Comparison of ENCODE assay signal across 28 cellular contexts in the genomic region with DNA sequence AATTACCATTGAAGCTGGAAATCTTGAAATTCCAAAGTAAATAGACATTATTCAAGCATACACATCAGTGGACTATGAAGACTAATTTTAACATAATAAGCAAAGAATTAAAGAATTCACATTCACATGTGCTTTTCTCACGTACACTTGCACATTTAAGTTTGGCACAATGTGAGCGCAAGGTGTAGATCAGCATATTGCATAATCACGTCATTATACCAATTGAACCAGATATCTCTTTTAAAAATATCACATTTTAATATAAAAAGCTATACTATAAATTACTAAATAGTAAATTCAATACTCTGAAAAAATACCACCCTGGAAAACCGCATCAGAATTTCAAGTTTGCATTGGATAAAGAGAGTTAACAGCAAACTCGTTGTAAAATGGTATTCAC.
A peak's percentile ranks its signal among the peaks of the same experiment; 100 is the strongest.
DNase-seq lines count a peak whose midpoint lies in the region; ATAC-seq, FAIRE-seq and TF ChIP-seq lines count a peak whose summit lies in the region.
"Had no signal": no experiment of that assay in that cellular context is flagged by ENCODE, and none has a peak within 500 bp of the region (broad histone marks: within the 10 kb centered on the region; RNA-seq: fewer than 3 reads in every experiment).

No MANE protein-coding gene starts in this region.

- H3K4me3 Mint-ChIP-seq in endothelial cell (ENCODE audit: unreplicated experiment): no peak overlapping the region
- H3K4me3 Mint-ChIP-seq: CD14-positive monocyte; CD4-positive, alpha-beta memory T cell; CD4-positive, CD25-positive, alpha-beta regulatory T cell; CD8-positive, alpha-beta memory T cell had no signal

- H3K9ac ChIP-seq in HepG2 (ENCODE audit: insufficient read depth, low read depth, low read length): no peak overlapping the region
- H3K9ac ChIP-seq in OCI-LY3 (ENCODE audit: low read length): no peak overlapping the region
- no peak overlapping the region for H3K9ac ChIP-seq in K562 (ENCODE audit: insufficient read depth in 1 of 2, low read depth in 2 of 2, low read length in 2 of 2)
- H3K9ac ChIP-seq: BLaER1 had no signal

- no peaks in the 10 kb centered on the region for H3K9me3 ChIP-seq in HepG2 (ENCODE audit: low read length)
- H3K9me3 ChIP-seq in right lobe of liver: no peaks in the 10 kb centered on the region
- H3K9me3 ChIP-seq in OCI-LY3 (ENCODE audit: insufficient read depth, low read length): no peaks in the 10 kb centered on the region
- no peaks in the 10 kb centered on the region for H3K9me3 ChIP-seq in K562 (replicated peaks; ENCODE audit: control insufficient read depth, insufficient read depth, low read depth, low read length)
- H3K9me3 ChIP-seq: A549, BE2C, BLaER1 had no signal

- no peak overlapping the region for H3K27ac Mint-ChIP-seq in endothelial cell (ENCODE audit: unreplicated experiment)
- H3K27ac Mint-ChIP-seq: CD14-positive monocyte; CD4-positive, alpha-beta memory T cell; CD4-positive, CD25-positive, alpha-beta regulatory T cell; CD8-positive, alpha-beta memory T cell had no signal

- no peaks in the 10 kb centered on the region for H3K9me3 Mint-ChIP-seq in endothelial cell (ENCODE audit: unreplicated experiment)
- H3K9me3 Mint-ChIP-seq: CD14-positive monocyte; CD4-positive, alpha-beta memory T cell; CD4-positive, CD25-positive, alpha-beta regulatory T cell; CD8-positive, alpha-beta memory T cell had no signal

- peaks cover 15% of the 10 kb centered on the region for H3K4me1 Mint-ChIP-seq in endothelial cell (ENCODE audit: unreplicated experiment)
- H3K4me1 Mint-ChIP-seq: CD8-positive, alpha-beta memory T cell had no signal

- no peak for TF ChIP-seq EP300 in HepG2 (IDR thresholded peaks at IDR 0.05; ENCODE audit: low read depth in 2 of 2, low read length in 2 of 2)
- TF ChIP-seq EP300 in HepG2 (CRISPR knock-in tag; IDR thresholded peaks at IDR 0.05; ENCODE audit: borderline replicate concordance): no peak
- no peak for TF ChIP-seq EP300 in K562 (IDR thresholded peaks at IDR 0.05; ENCODE audit: low read length)

- TF ChIP-seq POLR2A in HepG2 (IDR thresholded peaks at IDR 0.05; ENCODE audit: insufficient read depth in 1 of 2, low read depth in 2 of 2, low read length in 2 of 2): no peak
- TF ChIP-seq POLR2A in right lobe of liver (IDR thresholded peaks at IDR 0.05): no peak
- no peak for TF ChIP-seq POLR2A in K562 (conservative IDR thresholded peaks at IDR 0.05)

- 34% methylated on average over 5 of the region's 5 CpGs for WGBS in HepG2 (ENCODE audit: low lambda C conversion rate)
- WGBS in right lobe of liver (ENCODE audit: insufficient coverage, low coverage, low lambda C conversion rate, missing lambda C conversion rate): 93% methylated on average over 5 of the region's 5 CpGs
- WGBS in K562 (ENCODE audit: insufficient coverage, low coverage, missing lambda C conversion rate): 37% methylated on average over 5 of the region's 5 CpGs

- H3K9me1 ChIP-seq in K562 (ENCODE audit: control insufficient read depth, insufficient read depth, low read length): no peaks in the 10 kb centered on the region

- no peaks in the 10 kb centered on the region for H3K36me3 Mint-ChIP-seq in endothelial cell (ENCODE audit: low read depth, unreplicated experiment)

- no TSS peak for BruUV-seq in HepG2 (replicated peaks; lab: Mats Ljungman, UMichigan)
- no TSS peak for BruUV-seq in K562 (replicated peaks; lab: Mats Ljungman, UMichigan)

- no peak for TF ChIP-seq CTCF in HepG2 (CRISPR knock-in tag; IDR thresholded peaks at IDR 0.05)
- no peak for TF ChIP-seq CTCF in right lobe of liver (IDR thresholded peaks at IDR 0.05)
- no peak for TF ChIP-seq CTCF in OCI-LY3 (IDR thresholded peaks at IDR 0.05; ENCODE audit: low read depth, low read length)
- no peak for TF ChIP-seq CTCF in K562 (IDR thresholded peaks at IDR 0.05 in 2 of 3, conservative IDR thresholded peaks at IDR 0.05 in 1 of 3; ENCODE audit: insufficient read depth in 2 of 3, low read depth in 1 of 3, low read length in 3 of 3)
- TF ChIP-seq CTCF in endothelial cell (IDR thresholded peaks at IDR 0.05; ENCODE audit: unreplicated experiment): no peak

- no peak for DNase-seq in HepG2 (ENCODE audit: low spot score)
- no peak for DNase-seq in right lobe of liver
- no peak for DNase-seq in K562 (ENCODE audit: extremely low read depth in 1 of 4, low spot score in 3 of 4)
- DNase-seq in endothelial cell (ENCODE audit: low spot score): no peak
- DNase-seq in activated T-cell treated with anti-CD3 and anti-CD28 coated beads for 4 hours: no peak
- no peak for DNase-seq in HT-29 (ENCODE audit: low spot score)
- DNase-seq: AML-193; BE2C; C1 segment of cervical spinal cord; CD4-positive, alpha-beta memory T cell; CD4-positive, CD25-positive, alpha-beta regulatory T cell; CD8-positive, alpha-beta memory T cell; COR-L47; DMS 273 treated with DMSO at 0.1 percent for 48 hours; DMS153; DMS53; DMS79; DND-41; EL; GDM1 had no signal

- H3K27me3 ChIP-seq in HepG2 (ENCODE audit: control insufficient read depth in 1 of 2, insufficient read depth in 2 of 2, low read length in 2 of 2) (no peaks in the 10 kb centered on the region), right lobe of liver (no peaks in the 10 kb centered on the region), OCI-LY3 (ENCODE audit: low read depth, low read length) (no peaks in the 10 kb centered on the region), K562 (ENCODE audit: control insufficient read depth in 2 of 2, insufficient read depth in 2 of 2, low read length in 2 of 2) (no peaks in the 10 kb centered on the region)
- H3K27me3 ChIP-seq: BE2C, BLaER1 had no signal

- CTCF ChIA-PET in HepG2 (lab: Yijun Ruan, JAX; ENCODE audit: low intra/inter-chr PET ratio, low total read pairs): no interaction called here
- CTCF ChIA-PET in K562 (lab: Yijun Ruan, JAX; ENCODE audit: low intra/inter-chr PET ratio): no interaction called here

- H3K4me2 ChIP-seq in HepG2 (ENCODE audit: low read depth, low read length) (no peak overlapping the region), OCI-LY3 (ENCODE audit: low read length) (0 out of 2 replicates have a peak overlapping the region, but pooled peaks have one; percentile 9), K562 (ENCODE audit: insufficient read depth, low read length) (no peak overlapping the region)
- H3K4me2 ChIP-seq: A549, BLaER1 had no signal

- H4K20me1 ChIP-seq in HepG2 (ENCODE audit: insufficient read depth, low read length) (no peaks in the 10 kb centered on the region), OCI-LY3 (ENCODE audit: insufficient read depth, low read length) (no peaks in the 10 kb centered on the region), K562 (replicated peaks; ENCODE audit: control insufficient read depth, insufficient read depth, low read length) (no peaks in the 10 kb centered on the region)
- H4K20me1 ChIP-seq: BLaER1 had no signal

- no peak overlapping the region for H2AFZ ChIP-seq in HepG2 (ENCODE audit: low read length)
- H2AFZ ChIP-seq in OCI-LY3 (ENCODE audit: low read depth, low read length): no peak overlapping the region
- H2AFZ ChIP-seq in K562 (ENCODE audit: low read depth, low read length): no peak overlapping the region

- H3K27ac ChIP-seq in HepG2 (ENCODE audit: extremely low read length, insufficient read depth, low read length) (no peak overlapping the region), right lobe of liver (no peak overlapping the region), OCI-LY3 (ENCODE audit: low read length) (no peak overlapping the region), K562 (ENCODE audit: extremely low read depth, low read depth, low read length) (no peak overlapping the region)
- H3K27ac ChIP-seq: 22Rv1, A549, BLaER1 had no signal

- in situ Hi-C loops in HepG2 (cut with HindIII; ENCODE audit: extremely low pct_ligation_motif_present, low pct_unique_long_range_greater_than_20kb) (no loop called here), K562 (cut with MboI) (no loop called here)

- H3K36me3 ChIP-seq in HepG2 (replicated peaks in 1 of 2; ENCODE audit: control insufficient read depth in 1 of 2, insufficient read depth in 2 of 2, low read length in 2 of 2): no peaks in the 10 kb centered on the region
- H3K36me3 ChIP-seq in right lobe of liver: no peaks in the 10 kb centered on the region
- H3K36me3 ChIP-seq in OCI-LY3 (replicated peaks; ENCODE audit: low read depth, low read length): no peaks in the 10 kb centered on the region
- no peaks in the 10 kb centered on the region for H3K36me3 ChIP-seq in K562 (ENCODE audit: control insufficient read depth, insufficient read depth, low read length)

- peaks cover 2% of the 10 kb centered on the region for H3K27me3 Mint-ChIP-seq in endothelial cell (ENCODE audit: unreplicated experiment)
- H3K27me3 Mint-ChIP-seq: CD4-positive, alpha-beta memory T cell; CD4-positive, CD25-positive, alpha-beta regulatory T cell; CD8-positive, alpha-beta memory T cell had no signal

- H3K4me1 ChIP-seq in HepG2 (ENCODE audit: insufficient read depth, low read length) (no peaks in the 10 kb centered on the region), right lobe of liver (no peaks in the 10 kb centered on the region), OCI-LY3 (ENCODE audit: low read length) (peaks cover 8% of the 10 kb centered on the region), K562 (replicated peaks in 1 of 2; ENCODE audit: control insufficient read depth in 2 of 2, insufficient read depth in 2 of 2, low read length in 2 of 2) (no peaks in the 10 kb centered on the region)
- H3K4me1 ChIP-seq: A549, BE2C, BLaER1 had no signal

- no peak for ATAC-seq in HepG2
- no peak for ATAC-seq in right lobe of liver
- no peak for ATAC-seq in K562
- ATAC-seq: A549, GM12878 had no signal

- FAIRE-seq in HepG2 (lab: Jason Lieb, UNC) (no peak), K562 (lab: Jason Lieb, UNC) (no peak)
- FAIRE-seq: A549, GM12878, GM12892, GM18507 had no signal

- no peak overlapping the region for H3K4me3 ChIP-seq in HepG2 (replicated peaks in 1 of 3; ENCODE audit: insufficient read depth in 1 of 3, low read depth in 2 of 3, low read length in 3 of 3)
- no peak overlapping the region for H3K4me3 ChIP-seq in right lobe of liver
- no peak overlapping the region for H3K4me3 ChIP-seq in OCI-LY3 (ENCODE audit: low read length)
- no peak overlapping the region for H3K4me3 ChIP-seq in K562
- H3K4me3 ChIP-seq: A549, BLaER1, GM12878 had no signal

- POLR2A ChIA-PET in HepG2 (lab: Yijun Ruan, JAX): no interaction called here
- POLR2A ChIA-PET in K562 (lab: Yijun Ruan, JAX): no interaction called here

- intact Hi-C loops in HepG2 (cut with micrococcal nuclease; ENCODE audit: unreplicated experiment) (no loop called here), right lobe of liver (cut with DNase I) (no loop called here), K562 (cut with micrococcal nuclease) (no loop called here)

- no peaks in the 10 kb centered on the region for H3K79me2 ChIP-seq in HepG2 (ENCODE audit: insufficient read depth, low read length)
- H3K79me2 ChIP-seq in OCI-LY3 (ENCODE audit: low read length): no peaks in the 10 kb centered on the region
- H3K79me2 ChIP-seq in K562 (ENCODE audit: control insufficient read depth, insufficient read depth, low read length): no peaks in the 10 kb centered on the region

- TF ChIP-seq RAD21 in HepG2 (CRISPR knock-in tag; IDR thresholded peaks at IDR 0.05) (no peak), K562 (CRISPR knock-in tag; conservative IDR thresholded peaks at IDR 0.05 in 1 of 2, IDR thresholded peaks at IDR 0.05 in 1 of 2) (no peak)

TF ChIP-seq in HepG2, 621 proteins besides CTCF, POLR2A, EP300 and RAD21 (continues in another document):
- TF ChIP-seq CEBPB (IDR thresholded peaks at IDR 0.05; ENCODE audit: borderline replicate concordance, low read depth, low read length): peak; percentile 29; the same call in 1 of the 2 replicates
